24 cellular contexts compared by ENCODE assay signal in genomic region chr12:8581098-8581784, GRCh38. TPM values are rescaled to one million over a fixed set of nuclear protein-coding genes. Genes with fewer than 3 reads are reported as not detected.
DNase-seq lines count a peak whose midpoint lies in the region; ATAC-seq and TF ChIP-seq lines count a peak whose summit lies in the region.
"Had no signal": no experiment of that assay in that cellular context is flagged by ENCODE, and none has a peak within 500 bp of the region (broad histone marks: within the 10 kb centered on the region; RNA-seq: fewer than 3 reads in every experiment).

No MANE protein-coding gene starts in this region.

- H3K9me3 ChIP-seq in BLaER1 (no peaks in the 10 kb centered on the region), OCI-LY1 (ENCODE audit: low read length) (no peaks in the 10 kb centered on the region)

- no peak for ATAC-seq in GM23338
- ATAC-seq in left lobe of liver, result peak; percentile 76
- no peak for ATAC-seq in HG02852 (IDR thresholded peaks at IDR 0.05; ENCODE audit: unreplicated experiment)
- no peak for ATAC-seq in GM19455 (IDR thresholded peaks at IDR 0.05; ENCODE audit: unreplicated experiment)
- ATAC-seq: GM12878 had no signal

- H3K9ac ChIP-seq in BLaER1, result no peak overlapping the region
- H3K9ac ChIP-seq in OCI-LY1 (ENCODE audit: low read length), result no peak overlapping the region
- H3K9ac ChIP-seq: KMS-11 had no signal

- 0 out of 2 replicates have a peak overlapping the region, but pooled peaks have one; percentile 22 for H3K27ac ChIP-seq in BLaER1
- no peak overlapping the region for H3K27ac ChIP-seq in GM23338 (ENCODE audit: low read depth)
- no peak overlapping the region for H3K27ac ChIP-seq in OCI-LY1 (ENCODE audit: low read depth, low read length, poor library complexity, severe bottlenecking)
- H3K27ac ChIP-seq: KMS-11 had no signal

- H2AFZ ChIP-seq in GM23338 (peak overlapping the region; percentile 92), OCI-LY1 (ENCODE audit: low read length) (0 out of 2 replicates have a peak overlapping the region, but pooled peaks have one; percentile 34)

- in situ Hi-C loops in KBM-7 (cut with MboI; ENCODE audit: low pct_unique_long_range_greater_than_20kb, low sequenced_read_pairs), result no loop called here

- no peaks in the 10 kb centered on the region for H3K36me3 Mint-ChIP-seq in GM23338 (ENCODE audit: low read depth)
- H3K36me3 Mint-ChIP-seq in glutamatergic neuron (ENCODE audit: unreplicated experiment), result no peaks in the 10 kb centered on the region
- H3K36me3 Mint-ChIP-seq: CD4-positive, CD25-positive, alpha-beta regulatory T cell; CD8-positive, alpha-beta memory T cell had no signal

- TF ChIP-seq CTCF in GM23338 (conservative IDR thresholded peaks at IDR 0.05; ENCODE audit: low read depth in 2 of 2) (no peak), OCI-LY1 (IDR thresholded peaks at IDR 0.05; ENCODE audit: low read length) (no peak), glutamatergic neuron (IDR thresholded peaks at IDR 0.05; ENCODE audit: partially characterized antibody, unreplicated experiment) (no peak)

- H3K4me2 ChIP-seq in BLaER1 (peak overlapping the region; percentile 52), GM23338 (no peak overlapping the region), OCI-LY1 (ENCODE audit: low read length) (no peak overlapping the region)
- H3K4me2 ChIP-seq: KMS-11 had no signal

- H3K9me3 Mint-ChIP-seq in GM23338 (no peaks in the 10 kb centered on the region), glutamatergic neuron (ENCODE audit: unreplicated experiment) (peaks cover 2% of the 10 kb centered on the region)
- H3K9me3 Mint-ChIP-seq: CD4-positive, CD25-positive, alpha-beta regulatory T cell; CD8-positive, alpha-beta memory T cell had no signal

- H3F3A ChIP-seq in GM23338 (replicated peaks; ENCODE audit: low read depth) (no peaks in the 10 kb centered on the region), OCI-LY1 (ENCODE audit: insufficient read depth, low read length) (no peaks in the 10 kb centered on the region)

- no peaks in the 10 kb centered on the region for H3K4me1 Mint-ChIP-seq in GM23338
- H3K4me1 Mint-ChIP-seq in glutamatergic neuron (ENCODE audit: low read depth, unreplicated experiment), result no peaks in the 10 kb centered on the region
- H3K4me1 Mint-ChIP-seq: CD4-positive, CD25-positive, alpha-beta regulatory T cell; CD8-positive, alpha-beta memory T cell had no signal

- H3K4me3 Mint-ChIP-seq in GM23338, result no peak overlapping the region
- H3K4me3 Mint-ChIP-seq in glutamatergic neuron (ENCODE audit: unreplicated experiment), result no peak overlapping the region
- H3K4me3 Mint-ChIP-seq: CD4-positive, CD25-positive, alpha-beta regulatory T cell; CD8-positive, alpha-beta memory T cell had no signal

- no peak for DNase-seq in GM23338 (ENCODE audit: low spot score)
- DNase-seq in left lobe of liver (ENCODE audit: low spot score), result no peak
- DNase-seq in glutamatergic neuron, result no peak
- no peak for DNase-seq in KBM-7
- DNase-seq: 8988T; C1 segment of cervical spinal cord; CD4-positive, CD25-positive, alpha-beta regulatory T cell; CD8-positive, alpha-beta memory T cell; COR-L47; DMS 273 treated with DMSO at 0.1 percent for 48 hours; DMS53; DND-41; EL; HCEC 1CT had no signal

- H3K4me3 ChIP-seq in BLaER1 (no peak overlapping the region), GM23338 (no peak overlapping the region), OCI-LY1 (ENCODE audit: low read depth, low read length, poor library complexity, severe bottlenecking) (no peak overlapping the region)
- H3K4me3 ChIP-seq: GM12878 had no signal

- H3K27ac Mint-ChIP-seq in GM23338 (no peak overlapping the region), glutamatergic neuron (ENCODE audit: unreplicated experiment) (no peak overlapping the region)
- H3K27ac Mint-ChIP-seq: CD4-positive, CD25-positive, alpha-beta regulatory T cell had no signal

- H3K27me3 ChIP-seq in BLaER1, result no peaks in the 10 kb centered on the region
- H3K27me3 ChIP-seq in GM23338 (ENCODE audit: insufficient read depth), result no peaks in the 10 kb centered on the region
- H3K27me3 ChIP-seq in OCI-LY1 (ENCODE audit: insufficient read depth, low read length), result no peaks in the 10 kb centered on the region

- H3K36me3 ChIP-seq in BLaER1 (no peaks in the 10 kb centered on the region), GM23338 (ENCODE audit: insufficient read depth) (no peaks in the 10 kb centered on the region), OCI-LY1 (ENCODE audit: insufficient read depth, low read length) (no peaks in the 10 kb centered on the region)

- H3K4me1 ChIP-seq in BLaER1 (peaks cover 68% of the 10 kb centered on the region), GM23338 (ENCODE audit: insufficient read depth) (no peaks in the 10 kb centered on the region), OCI-LY1 (ENCODE audit: insufficient read depth, low read length, severe bottlenecking) (peaks cover 42% of the 10 kb centered on the region)

- no peaks in the 10 kb centered on the region for H4K20me1 ChIP-seq in BLaER1
- H4K20me1 ChIP-seq in GM23338 (replicated peaks; ENCODE audit: insufficient read depth), result no peaks in the 10 kb centered on the region
- H4K20me1 ChIP-seq in OCI-LY1 (ENCODE audit: insufficient read depth, low read length), result no peaks in the 10 kb centered on the region

- H3K27me3 Mint-ChIP-seq in GM23338 (ENCODE audit: insufficient read depth, low read depth, poor library complexity), result peaks cover 6% of the 10 kb centered on the region
- H3K27me3 Mint-ChIP-seq in glutamatergic neuron (ENCODE audit: unreplicated experiment), result peaks cover 5% of the 10 kb centered on the region

- no peaks in the 10 kb centered on the region for H3K9me2 ChIP-seq in GM23338 (ENCODE audit: insufficient read depth)
- H3K9me2 ChIP-seq in OCI-LY1 (ENCODE audit: low read depth, low read length), result no peaks in the 10 kb centered on the region

- H3K79me2 ChIP-seq in GM23338 (replicated peaks; ENCODE audit: insufficient read depth) (no peaks in the 10 kb centered on the region), OCI-LY1 (ENCODE audit: insufficient read depth, low read length) (no peaks in the 10 kb centered on the region)

TF ChIP-seq in GM23338, 12 proteins besides CTCF, POLR2A, EP300 and RAD21:
- TF ChIP-seq NANOG (IDR thresholded peaks at IDR 0.05; ENCODE audit: borderline replicate concordance), result no peak
- no peak for TF ChIP-seq EZH2 (IDR thresholded peaks at IDR 0.05; ENCODE audit: low read depth, unreplicated experiment)
- TF ChIP-seq CREB1 (CRISPR knock-in tag; IDR thresholded peaks at IDR 0.05; ENCODE audit: low read depth), result no peak
- no peak for TF ChIP-seq POLR2AphosphoS5 (IDR thresholded peaks at IDR 0.05; ENCODE audit: low read depth)
- TF ChIP-seq ZNF331 (CRISPR knock-in tag; IDR thresholded peaks at IDR 0.05; ENCODE audit: low read depth), result no peak
- no peak for TF ChIP-seq STAT1 (IDR thresholded peaks at IDR 0.05; ENCODE audit: unreplicated experiment)

RNA-seq across cellular contexts. Expression of gene AICDA, which starts 31.4 kb away (rescaled TPM):
- not detected in 2 replicates for total RNA-seq in GM23338 (2014; rRNA removed; shearing (Covaris generic))
- polyA plus RNA-seq in GM23338 (2016; fragmentation: Nextera tagmentation; extraction: Ambion mirVana), result 0.31 TPM in 1 of 2 replicates, not detected in the other
- total RNA-seq in left lobe of liver (not detected), glutamatergic neuron (ENCODE audit: unreplicated experiment) (not detected)
- total RNA-seq: A673; CD4-positive, CD25-positive, alpha-beta regulatory T cell; G401; H4 had no signal
- polyA plus RNA-seq: AG04450; CD4-positive, CD25-positive, alpha-beta regulatory T cell; CD8-positive, alpha-beta memory T cell had no signal

RNA-seq across cellular contexts. Expression of gene CLEC4E, which starts 40.5 kb away (rescaled TPM):
- total RNA-seq in GM23338 (2014; rRNA removed; shearing (Covaris generic)), result not detected in 2 replicates
- polyA plus RNA-seq in GM23338 (2016; fragmentation: Nextera tagmentation; extraction: Ambion mirVana), result not detected in 2 replicates
- total RNA-seq in left lobe of liver (0.63 TPM), glutamatergic neuron (ENCODE audit: unreplicated experiment) (not detected)
- total RNA-seq: A673; CD4-positive, CD25-positive, alpha-beta regulatory T cell; CD8-positive, alpha-beta memory T cell; G401; GM12878; H4 had no signal
- polyA plus RNA-seq: AG04450; CD8-positive, alpha-beta memory T cell; GM12878 had no signal
